10 cellular contexts compared by ENCODE assay signal in the genomic region with DNA sequence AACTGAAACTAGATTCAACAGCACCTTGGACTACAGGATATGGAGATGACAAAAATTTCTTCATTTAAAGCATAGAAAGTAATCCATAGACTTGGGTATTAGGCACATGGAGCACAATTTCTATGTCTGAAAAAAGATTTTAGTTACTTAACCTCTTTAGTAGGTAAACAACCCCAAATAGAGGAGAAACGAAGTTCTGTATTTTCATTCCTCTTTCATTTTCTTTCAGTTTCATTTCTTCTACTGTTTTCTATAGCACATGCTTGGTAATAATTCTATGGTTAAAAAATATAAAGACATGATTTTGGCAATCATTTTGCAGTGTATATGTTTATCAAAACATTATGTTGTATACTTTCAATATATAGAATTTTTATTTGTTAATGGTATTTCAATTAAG.
DNase-seq lines count a peak whose midpoint lies in the region; ATAC-seq lines count a peak whose summit lies in the region.
"Had no signal": no experiment of that assay in that cellular context is flagged by ENCODE, and none has a peak within 500 bp of the region (broad histone marks: within the 10 kb centered on the region; RNA-seq: fewer than 3 reads in every experiment).

No MANE protein-coding gene starts in this region.

- CTCF ChIA-PET in activated CD4-positive, alpha-beta T cell treated with anti-CD3 and anti-CD28 coated beads, Interleukin-2, amount 10 ng/mL, durations not matched to agents 7 days and 5 days (lab: Charles Lee): no interaction called here
- CTCF ChIA-PET in activated CD4-positive, alpha-beta memory T cell treated with anti-CD3 and anti-CD28 coated beads, Interleukin-2, amount 10 ng/mL, durations not matched to agents 7 days and 5 days (lab: Charles Lee): no interaction called here

- H3K4me1 Mint-ChIP-seq in activated CD4-positive, alpha-beta T cell treated with anti-CD3 and anti-CD28 coated beads, Interleukin-2, amount 10 ng/mL, durations not matched to agents 7 days and 5 days: peaks cover 33% of the 10 kb centered on the region
- H3K4me1 Mint-ChIP-seq in activated CD4-positive, alpha-beta memory T cell treated with anti-CD3 and anti-CD28 coated beads, Interleukin-2, amount 10 ng/mL, durations not matched to agents 7 days and 5 days: peaks cover 29% of the 10 kb centered on the region
- peaks cover 24% of the 10 kb centered on the region for H3K4me1 Mint-ChIP-seq in stimulated activated effector memory CD8-positive, alpha-beta T cell treated with anti-CD3 and anti-CD28 coated beads, Interleukin-12 subunit alpha, Interleukin-12 subunit beta, amount 100 ng/mL, for 72 hours

- ATAC-seq in HG03045 (IDR thresholded peaks at IDR 0.05; ENCODE audit: unreplicated experiment): peak; percentile 47
- no peak for ATAC-seq in stimulated activated effector memory CD8-positive, alpha-beta T cell treated with anti-CD3 and anti-CD28 coated beads, Interleukin-12 subunit alpha, Interleukin-12 subunit beta, amount 100 ng/mL, for 72 hours

- H3K27me3 Mint-ChIP-seq in activated CD4-positive, alpha-beta T cell treated with anti-CD3 and anti-CD28 coated beads, Interleukin-2, amount 10 ng/mL, durations not matched to agents 7 days and 5 days: no peaks in the 10 kb centered on the region
- no peaks in the 10 kb centered on the region for H3K27me3 Mint-ChIP-seq in activated CD4-positive, alpha-beta memory T cell treated with anti-CD3 and anti-CD28 coated beads, Interleukin-2, amount 10 ng/mL, durations not matched to agents 7 days and 5 days

- peak overlapping the region; percentile 73 for H3K4me3 Mint-ChIP-seq in activated CD4-positive, alpha-beta T cell treated with anti-CD3 and anti-CD28 coated beads, Interleukin-2, amount 10 ng/mL, durations not matched to agents 7 days and 5 days
- H3K4me3 Mint-ChIP-seq in activated CD4-positive, alpha-beta memory T cell treated with anti-CD3 and anti-CD28 coated beads, Interleukin-2, amount 10 ng/mL, durations not matched to agents 7 days and 5 days: peak overlapping the region; percentile 69
- peak overlapping the region; percentile 68 for H3K4me3 Mint-ChIP-seq in stimulated activated effector memory CD8-positive, alpha-beta T cell treated with anti-CD3 and anti-CD28 coated beads, Interleukin-12 subunit alpha, Interleukin-12 subunit beta, amount 100 ng/mL, for 72 hours

- peaks cover 33% of the 10 kb centered on the region for H3K36me3 Mint-ChIP-seq in activated CD4-positive, alpha-beta T cell treated with anti-CD3 and anti-CD28 coated beads, Interleukin-2, amount 10 ng/mL, durations not matched to agents 7 days and 5 days (ENCODE audit: low read depth)
- H3K36me3 Mint-ChIP-seq in activated CD4-positive, alpha-beta memory T cell treated with anti-CD3 and anti-CD28 coated beads, Interleukin-2, amount 10 ng/mL, durations not matched to agents 7 days and 5 days (ENCODE audit: low read depth): peaks cover 23% of the 10 kb centered on the region
- H3K36me3 Mint-ChIP-seq in stimulated activated effector memory CD8-positive, alpha-beta T cell treated with anti-CD3 and anti-CD28 coated beads, Interleukin-12 subunit alpha, Interleukin-12 subunit beta, amount 100 ng/mL, for 72 hours: no peaks in the 10 kb centered on the region

- peaks cover 31% of the 10 kb centered on the region for H3K9me3 Mint-ChIP-seq in activated CD4-positive, alpha-beta T cell treated with anti-CD3 and anti-CD28 coated beads, Interleukin-2, amount 10 ng/mL, durations not matched to agents 7 days and 5 days
- peaks cover 16% of the 10 kb centered on the region for H3K9me3 Mint-ChIP-seq in activated CD4-positive, alpha-beta memory T cell treated with anti-CD3 and anti-CD28 coated beads, Interleukin-2, amount 10 ng/mL, durations not matched to agents 7 days and 5 days
- H3K9me3 Mint-ChIP-seq in stimulated activated effector memory CD8-positive, alpha-beta T cell treated with anti-CD3 and anti-CD28 coated beads, Interleukin-12 subunit alpha, Interleukin-12 subunit beta, amount 100 ng/mL, for 72 hours: no peaks in the 10 kb centered on the region

- POLR2A ChIA-PET in activated CD4-positive, alpha-beta T cell treated with anti-CD3 and anti-CD28 coated beads, Interleukin-2, amount 10 ng/mL, durations not matched to agents 7 days and 5 days (lab: Charles Lee): no interaction called here
- POLR2A ChIA-PET in activated CD4-positive, alpha-beta memory T cell treated with anti-CD3 and anti-CD28 coated beads, Interleukin-2, amount 10 ng/mL, durations not matched to agents 7 days and 5 days (lab: Charles Lee): interaction anchor here (0.8 to 1.9 kb wide), 2 partner anchors 81 to 93 kb away, joined by 3 to 7 read pairs; no protein-coding TSS in a partner anchor

- H3K27ac Mint-ChIP-seq in activated CD4-positive, alpha-beta T cell treated with anti-CD3 and anti-CD28 coated beads, Interleukin-2, amount 10 ng/mL, durations not matched to agents 7 days and 5 days: peak overlapping the region; percentile 99
- H3K27ac Mint-ChIP-seq in activated CD4-positive, alpha-beta memory T cell treated with anti-CD3 and anti-CD28 coated beads, Interleukin-2, amount 10 ng/mL, durations not matched to agents 7 days and 5 days: peak overlapping the region; percentile 83
- peak overlapping the region; percentile 93 for H3K27ac Mint-ChIP-seq in stimulated activated effector memory CD8-positive, alpha-beta T cell treated with anti-CD3 and anti-CD28 coated beads, Interleukin-12 subunit alpha, Interleukin-12 subunit beta, amount 100 ng/mL, for 72 hours

- DNase-seq in activated CD4-positive, alpha-beta T cell treated with anti-CD3 and anti-CD28 coated beads, Interleukin-2, amount 10 ng/mL, durations not matched to agents 7 days and 5 days: no peak
- no peak for DNase-seq in activated CD4-positive, alpha-beta T cell treated with anti-CD3 and anti-CD28 coated beads for 48 hours
- no peak for DNase-seq in activated CD4-positive, alpha-beta memory T cell treated with anti-CD3 and anti-CD28 coated beads, Interleukin-2, amount 10 ng/mL, durations not matched to agents 7 days and 5 days
- no peak for DNase-seq in stimulated activated effector memory CD8-positive, alpha-beta T cell treated with anti-CD3 and anti-CD28 coated beads, Interleukin-12 subunit alpha, Interleukin-12 subunit beta, amount 100 ng/mL, for 72 hours (ENCODE audit: low spot score in 2 of 2)
- DNase-seq in NCI-H2196 treated with DMSO at 0.1 percent for 48 hours (lab: John Stamatoyannopoulos, UW; ENCODE audit: unreplicated experiment) (no peak), mucosa of gallbladder (ENCODE audit: low spot score) (no peak), DMS53 treated with DMSO at 0.1 percent for 48 hours (lab: John Stamatoyannopoulos, UW; ENCODE audit: unreplicated experiment) (no peak)
- DNase-seq: H7, kidney glomerular epithelial cell had no signal
